1 cellular context compared by ENCODE assay signal in genomic region chr1:207752456-207753132, GRCh38.
A peak's percentile ranks its signal among the peaks of the same experiment; 100 is the strongest.
TF ChIP-seq lines count a peak whose summit lies in the region.

No MANE protein-coding gene starts in this region.

TF ChIP-seq in K562, 482 proteins besides CTCF, POLR2A, EP300 and RAD21 (continued from another document and continues in another):
- TF ChIP-seq KLF16 (IDR thresholded peaks at IDR 0.05) (no peak), HDGF (IDR thresholded peaks at IDR 0.05) (no peak), ETV6 (IDR thresholded peaks at IDR 0.05; ENCODE audit: borderline replicate concordance in 1 of 2, low read depth in 2 of 2, low read length in 1 of 2) (no peak), ETV6 (CRISPR knock-in tag; IDR thresholded peaks at IDR 0.05; ENCODE audit: borderline replicate concordance) (peak; percentile 60; the same call in 1 of the 2 replicates), SRF (CRISPR knock-in tag; IDR thresholded peaks at IDR 0.05) (no peak), ZNF57 (CRISPR knock-in tag; IDR thresholded peaks at IDR 0.05) (no peak), DNMT1 (IDR thresholded peaks at IDR 0.05) (no peak), BRF2 (IDR thresholded peaks at IDR 0.05; ENCODE audit: borderline replicate concordance, insufficient read depth, insufficient read length) (no peak), PATZ1 (CRISPR knock-in tag; IDR thresholded peaks at IDR 0.05; ENCODE audit: borderline replicate concordance) (no peak), HIVEP1 (CRISPR knock-in tag; IDR thresholded peaks at IDR 0.05) (no peak), HNRNPL (IDR thresholded peaks at IDR 0.05; ENCODE audit: low read depth, low read length) (no peak), FOXK2 (conservative IDR thresholded peaks at IDR 0.05 in 1 of 2, IDR thresholded peaks at IDR 0.05 in 1 of 2; ENCODE audit: low read depth in 2 of 2) (no peak), ZNF609 (CRISPR knock-in tag; IDR thresholded peaks at IDR 0.05; ENCODE audit: borderline replicate concordance) (no peak; the same call in 1 of the 2 replicates), ZC3H4 (CRISPR knock-in tag; IDR thresholded peaks at IDR 0.05; ENCODE audit: borderline replicate concordance) (no peak; the same call in 1 of the 2 replicates), ZNF282 (CRISPR knock-in tag; IDR thresholded peaks at IDR 0.05) (no peak), NR2C1 (IDR thresholded peaks at IDR 0.05) (no peak), NR2C1 (tag; IDR thresholded peaks at IDR 0.05) (no peak), KAT8 (IDR thresholded peaks at IDR 0.05; ENCODE audit: low read depth) (no peak), PTBP1 (IDR thresholded peaks at IDR 0.05; ENCODE audit: low read depth, low read length) (no peak), PREB (CRISPR knock-in tag; IDR thresholded peaks at IDR 0.05) (no peak), ZBTB2 (IDR thresholded peaks at IDR 0.05) (peak; percentile 55; the same call in 1 of the 2 replicates), CREBBP (IDR thresholded peaks at IDR 0.05; ENCODE audit: low read depth, low read length) (no peak), ZNF197 (CRISPR knock-in tag; IDR thresholded peaks at IDR 0.05; ENCODE audit: low read depth) (no peak), ZNF318 (IDR thresholded peaks at IDR 0.05; ENCODE audit: borderline replicate concordance in 1 of 2, low read depth in 1 of 2) (no peak), PHF21A (IDR thresholded peaks at IDR 0.05; ENCODE audit: borderline replicate concordance, low read depth) (0 out of 2 replicates have a peak, but pooled peaks have one; percentile 6), YBX1 (IDR thresholded peaks at IDR 0.05) (no peak), TAL1 (IDR thresholded peaks at IDR 0.05) (no peak), DLX4 (CRISPR knock-in tag; IDR thresholded peaks at IDR 0.05) (no peak), CBX2 (IDR thresholded peaks at IDR 0.05; ENCODE audit: insufficient read depth, low read length, poor library complexity, severe bottlenecking) (no peak), GABPB1 (CRISPR knock-in tag; IDR thresholded peaks at IDR 0.05) (no peak), SREBF2 (CRISPR knock-in tag; IDR thresholded peaks at IDR 0.05) (no peak), ZNF699 (CRISPR knock-in tag; IDR thresholded peaks at IDR 0.05; ENCODE audit: insufficient replicate concordance) (no peak), ZNF77 (CRISPR knock-in tag; IDR thresholded peaks at IDR 0.05) (no peak), VEZF1 (CRISPR knock-in tag; IDR thresholded peaks at IDR 0.05) (no peak), MXI1 (IDR thresholded peaks at IDR 0.05; ENCODE audit: low read depth, low read length) (no peak), ZNF12 (CRISPR knock-in tag; IDR thresholded peaks at IDR 0.05) (no peak; the same call in 1 of the 2 replicates), MAFG (tag; conservative IDR thresholded peaks at IDR 0.05) (no peak), KLF6 (CRISPR knock-in tag; IDR thresholded peaks at IDR 0.05; ENCODE audit: borderline replicate concordance) (no peak), ZFP36 (IDR thresholded peaks at IDR 0.05; ENCODE audit: low read depth, low read length, partially characterized antibody) (no peak), U2AF2 (optimal IDR thresholded peaks at IDR 0.05; ENCODE audit: low read depth, low read length) (no peak), SAP30 (IDR thresholded peaks at IDR 0.05; ENCODE audit: borderline replicate concordance, insufficient read depth, low read depth, low read length, poor library complexity, severe bottlenecking) (no peak), ELF2 (CRISPR knock-in tag; IDR thresholded peaks at IDR 0.05) (no peak), HES1 (IDR thresholded peaks at IDR 0.05; ENCODE audit: low read depth) (no peak)
